16 cellular contexts compared by ENCODE assay signal in genomic region chr10:87794285-87794684, GRCh38. TPM values are rescaled to one million over a fixed set of nuclear protein-coding genes. Genes with fewer than 3 reads are reported as not detected.
A peak's percentile ranks its signal among the peaks of the same experiment; 100 is the strongest.
DNase-seq lines count a peak whose midpoint lies in the region; ATAC-seq and TF ChIP-seq lines count a peak whose summit lies in the region.
"Had no signal": no experiment of that assay in that cellular context is flagged by ENCODE, and none has a peak within 500 bp of the region (broad histone marks: within the 10 kb centered on the region; RNA-seq: fewer than 3 reads in every experiment).

No MANE protein-coding gene starts in this region.

- ATAC-seq in GM18868 (IDR thresholded peaks at IDR 0.05; ENCODE audit: unreplicated experiment) (peak; percentile 72), HG02885 (IDR thresholded peaks at IDR 0.05; ENCODE audit: poor library complexity, unreplicated experiment) (peak; percentile 73), GM19455 (IDR thresholded peaks at IDR 0.05; ENCODE audit: unreplicated experiment) (no peak), psoas muscle (no peak), HG03280 (IDR thresholded peaks at IDR 0.05; ENCODE audit: unreplicated experiment) (no peak)
- ATAC-seq: upper lobe of right lung had no signal

- H3K4me3 ChIP-seq in BLaER1 treated with 17β-estradiol and CSF1 and Interleukin-3, amounts not matched to agents 10 nM and 100 nM: no peak overlapping the region
- H3K4me3 ChIP-seq in fibroblast of mammary gland (ENCODE audit: control insufficient read depth, low read depth, low read length): no peak overlapping the region
- no peak overlapping the region for H3K4me3 ChIP-seq in psoas muscle
- H3K4me3 ChIP-seq: heart right ventricle, PC-9, upper lobe of right lung had no signal

- H3K36me3 ChIP-seq in BLaER1 treated with 17β-estradiol and CSF1 and Interleukin-3, amounts not matched to agents 10 nM and 100 nM: peaks cover 52 to 96% (median 74%) of the 10 kb centered on the region in 11 experiments
- peaks cover 5 to 19% of the 10 kb centered on the region in 2 donors for H3K36me3 ChIP-seq in psoas muscle (ENCODE audit: insufficient read depth in 1 of 2, low read depth in 1 of 2)

- H3K4me2 ChIP-seq in BLaER1 treated with 17β-estradiol and CSF1 and Interleukin-3, amounts not matched to agents 10 nM and 100 nM: peak overlapping the region in 7 of 11 experiments; percentile 12 to 56 (median 40); a peak in 10 of 22 replicates
- H3K4me2 ChIP-seq: PC-9 had no signal

- H3K27me3 ChIP-seq in BLaER1 treated with 17β-estradiol and CSF1 and Interleukin-3, amounts not matched to agents 10 nM and 100 nM: no peaks in the 10 kb centered on the region
- H3K27me3 ChIP-seq in psoas muscle (ENCODE audit: insufficient read depth in 3 of 3, low read length in 2 of 3): no peaks in the 10 kb centered on the region
- H3K27me3 ChIP-seq: heart right ventricle, upper lobe of right lung had no signal

- peaks cover 0 to 22% (median 12%) of the 10 kb centered on the region in 10 experiments; a peak in 12 of 20 replicates for H3K4me1 ChIP-seq in BLaER1 treated with 17β-estradiol and CSF1 and Interleukin-3, amounts not matched to agents 10 nM and 100 nM
- H3K4me1 ChIP-seq in psoas muscle: peaks cover 3% of the 10 kb centered on the region
- H3K4me1 ChIP-seq: upper lobe of right lung had no signal

- WGBS in psoas muscle, 3 donors: 32 to 65% (median 39%) methylated on average over 3 of the region's 3 CpGs

- H3K9ac ChIP-seq in BLaER1 treated with 17β-estradiol and CSF1 and Interleukin-3, amounts not matched to agents 10 nM and 100 nM: no peak overlapping the region

- TF ChIP-seq CTCF in fibroblast of mammary gland (conservative IDR thresholded peaks at IDR 0.05; ENCODE audit: control insufficient read depth, insufficient read depth, low read depth, low read length) (no peak), psoas muscle (IDR thresholded peaks at IDR 0.05) (no peak)

- no peak overlapping the region for H3K27ac ChIP-seq in BLaER1 treated with 17β-estradiol and CSF1 and Interleukin-3, amounts not matched to agents 10 nM and 100 nM
- no peak overlapping the region for H3K27ac ChIP-seq in psoas muscle
- H3K27ac ChIP-seq: PC-9, upper lobe of right lung, WERI-Rb-1 had no signal

- intact Hi-C loops in psoas muscle (cut with DNase I): no loop called here

- DNase-seq in fibroblast of mammary gland (ENCODE audit: low read depth): peak; percentile 44
- no peak for DNase-seq in psoas muscle
- no peak for DNase-seq in COR-L47 (lab: John Stamatoyannopoulos, UW)
- DNase-seq: activated CD8-positive, alpha-beta memory T cell treated with anti-CD3 and anti-CD28 coated beads, Interleukin-2, amount 50 U/mL, for 48 hours; C1 segment of cervical spinal cord; heart right ventricle; kidney glomerular epithelial cell; NCI-H1436 treated with DMSO at 0.1 percent for 48 hours; PC-9; upper lobe of right lung; WERI-Rb-1 had no signal

- H3K9me3 ChIP-seq in BLaER1 treated with 17β-estradiol and CSF1 and Interleukin-3, amounts not matched to agents 10 nM and 100 nM (replicated peaks in 1 of 11): peaks cover 0 to 16% (median 13%) of the 10 kb centered on the region in 11 experiments; a peak in 17 of 22 replicates
- H3K9me3 ChIP-seq in psoas muscle: no peaks in the 10 kb centered on the region
- H3K9me3 ChIP-seq: heart right ventricle, upper lobe of right lung had no signal

- peaks cover 0 to 38% (median 14%) of the 10 kb centered on the region in 11 experiments; a peak in 11 of 22 replicates for H4K20me1 ChIP-seq in BLaER1 treated with 17β-estradiol and CSF1 and Interleukin-3, amounts not matched to agents 10 nM and 100 nM

RNA-seq across cellular contexts. Expression of gene ATAD1, which starts 23.7 kb away (rescaled TPM):
- total RNA-seq in psoas muscle: 10 to 100 TPM; 38.6 to 84.6 (median 52.6) TPM
- polyA plus RNA-seq in psoas muscle: 10 to 100 TPM; 43.7 to 73.5 (median 58.5) TPM

Comparison
In these comparisons a context has a peak if more than half of its experiments do, and no peak if none do; other contexts are left out.
1. ATAC-seq: peak in GM18868 (single experiment) and HG02885 (single experiment); none in GM19455 (single experiment), psoas muscle (0 of 4) and HG03280 (single experiment).